14 cellular contexts compared by ENCODE assay signal in genomic region chr5:116446356-116447005, GRCh38.
DNase-seq lines count a peak whose midpoint lies in the region; ATAC-seq and TF ChIP-seq lines count a peak whose summit lies in the region.
"Had no signal": no experiment of that assay in that cellular context is flagged by ENCODE, and none has a peak within 500 bp of the region (broad histone marks: within the 10 kb centered on the region; RNA-seq: fewer than 3 reads in every experiment).

No MANE protein-coding gene starts in this region.

- H3K9ac ChIP-seq in endodermal cell (ENCODE audit: extremely low read depth, low read length, poor library complexity, severe bottlenecking) = no peak overlapping the region
- H3K9ac ChIP-seq: BLaER1 treated with 17β-estradiol and CSF1 and Interleukin-3, amounts not matched to agents 10 nM and 100 nM had no signal

- TF ChIP-seq CTCF in WTC11 (IDR thresholded peaks at IDR 0.05) (no peak), endodermal cell (conservative IDR thresholded peaks at IDR 0.05) (no peak), nephron (IDR thresholded peaks at IDR 0.05; ENCODE audit: unreplicated experiment in 3 of 3) (no peak)

- peaks cover 57% of the 10 kb centered on the region for H3K36me3 Mint-ChIP-seq in WTC11
- H3K36me3 Mint-ChIP-seq in endodermal cell (ENCODE audit: low read depth) = peaks cover 54% of the 10 kb centered on the region
- peaks cover 77% of the 10 kb centered on the region for H3K36me3 Mint-ChIP-seq in nephron (ENCODE audit: low read depth)

- H3K4me3 Mint-ChIP-seq in WTC11 = no peak overlapping the region
- no peak overlapping the region for H3K4me3 Mint-ChIP-seq in endodermal cell
- no peak overlapping the region for H3K4me3 Mint-ChIP-seq in nephron
- H3K4me3 Mint-ChIP-seq: CD4-positive, CD25-positive, alpha-beta regulatory T cell had no signal

- WGBS in endodermal cell (ENCODE audit: insufficient coverage in 1 of 2, insufficient read length in 1 of 2), 2 experiments = 96 to 100% methylated on average over 6 to 32 of the region's 32 CpGs
- WGBS in aorta, 2 donors = 97 to 98% methylated on average over 32 of the region's 32 CpGs

- CTCF ChIA-PET in WTC11 (lab: Charles Lee) = no interaction called here

- no peaks in the 10 kb centered on the region for H3K9me3 Mint-ChIP-seq in WTC11
- H3K9me3 Mint-ChIP-seq in endodermal cell = no peaks in the 10 kb centered on the region
- no peaks in the 10 kb centered on the region for H3K9me3 Mint-ChIP-seq in nephron
- H3K9me3 Mint-ChIP-seq: CD4-positive, CD25-positive, alpha-beta regulatory T cell had no signal

- no peak overlapping the region for H3K4me3 ChIP-seq in endodermal cell (ENCODE audit: low read length)
- no peak overlapping the region for H3K4me3 ChIP-seq in aorta (ENCODE audit: low read length in 2 of 2)
- H3K4me3 ChIP-seq: BLaER1 treated with 17β-estradiol and CSF1 and Interleukin-3, amounts not matched to agents 10 nM and 100 nM had no signal

- H3K27me3 Mint-ChIP-seq in WTC11 (ENCODE audit: low read depth) (no peaks in the 10 kb centered on the region), endodermal cell (ENCODE audit: insufficient read depth) (no peaks in the 10 kb centered on the region), nephron (ENCODE audit: low read depth) (peaks cover 5% of the 10 kb centered on the region)
- H3K27me3 Mint-ChIP-seq: CD4-positive, CD25-positive, alpha-beta regulatory T cell had no signal

- no peaks in the 10 kb centered on the region for H3K9me3 ChIP-seq in endodermal cell (ENCODE audit: control insufficient read depth, low read length)
- H3K9me3 ChIP-seq in aorta (ENCODE audit: control insufficient read depth, low read length) = no peaks in the 10 kb centered on the region

- H3K4me1 Mint-ChIP-seq in WTC11 = peaks cover 84% of the 10 kb centered on the region
- peaks cover 75% of the 10 kb centered on the region for H3K4me1 Mint-ChIP-seq in endodermal cell
- H3K4me1 Mint-ChIP-seq in nephron = peaks cover 69% of the 10 kb centered on the region
- H3K4me1 Mint-ChIP-seq: CD4-positive, CD25-positive, alpha-beta regulatory T cell had no signal

- H3K27me3 ChIP-seq in endodermal cell (ENCODE audit: control insufficient read depth, insufficient read depth, low read length, poor library complexity, severe bottlenecking) (no peaks in the 10 kb centered on the region), aorta (ENCODE audit: control insufficient read depth in 1 of 2, insufficient read depth in 2 of 2, low read length in 1 of 2) (no peaks in the 10 kb centered on the region)
- H3K27me3 ChIP-seq: BLaER1 treated with 17β-estradiol and CSF1 and Interleukin-3, amounts not matched to agents 10 nM and 100 nM had no signal

- POLR2A ChIA-PET in WTC11 (lab: Charles Lee) = no interaction called here

- DNase-seq in G401 (ENCODE audit: low spot score) (peak; percentile 87), WTC11 (ENCODE audit: low spot score) (no peak), endodermal cell (peak; percentile 59), T1000 (lab: John Stamatoyannopoulos, UW) (no peak), aorta (no peak), anterior cingulate cortex (lab: John Stamatoyannopoulos, UW) (no peak), D341Med (ENCODE audit: low spot score) (no peak)
- DNase-seq: 8988T; AML-193; CD4-positive, CD25-positive, alpha-beta regulatory T cell; DMS 273 treated with DMSO at 0.1 percent for 48 hours had no signal

- ATAC-seq in WTC11 (no peak), aorta (ENCODE audit: low FRiP score) (no peak)
- ATAC-seq: HCT116 had no signal

- peak overlapping the region; percentile 25 for H3K27ac Mint-ChIP-seq in WTC11
- peak overlapping the region; percentile 70 for H3K27ac Mint-ChIP-seq in endodermal cell
- H3K27ac Mint-ChIP-seq in nephron = peak overlapping the region in 2 of 3 experiments; percentile 44 to 72
- H3K27ac Mint-ChIP-seq: CD4-positive, CD25-positive, alpha-beta regulatory T cell had no signal

- in situ Hi-C loops in G401 (cut with HindIII; ENCODE audit: low sequenced_read_pairs) = no loop called here

- no peak overlapping the region for H3K27ac ChIP-seq in endodermal cell (ENCODE audit: low read depth, low read length)
- no peak overlapping the region for H3K27ac ChIP-seq in aorta (ENCODE audit: low read depth in 1 of 2, low read length in 2 of 2)
- H3K27ac ChIP-seq: BLaER1 treated with 17β-estradiol and CSF1 and Interleukin-3, amounts not matched to agents 10 nM and 100 nM had no signal

- peaks cover 23% of the 10 kb centered on the region for H3K36me3 ChIP-seq in endodermal cell (ENCODE audit: control insufficient read depth, insufficient read depth, low read length)
- no peaks in the 10 kb centered on the region for H3K36me3 ChIP-seq in aorta (ENCODE audit: control insufficient read depth in 1 of 2, insufficient read depth in 2 of 2, low read length in 1 of 2)

- intact Hi-C loops in aorta (cut with DNase I) = no loop called here

- H3K4me1 ChIP-seq in endodermal cell (ENCODE audit: control insufficient read depth, insufficient read depth, low read length) (peaks cover 6% of the 10 kb centered on the region), aorta (ENCODE audit: control insufficient read depth in 1 of 2, insufficient read depth in 2 of 2, low read length in 2 of 2) (no peaks in the 10 kb centered on the region)

TF ChIP-seq in WTC11, 78 proteins besides CTCF, POLR2A, EP300 and RAD21:
- TF ChIP-seq GTF2I (CRISPR knock-in tag; conservative IDR thresholded peaks at IDR 0.05) = no peak
- TF ChIP-seq NFATC4 (CRISPR knock-in tag; IDR thresholded peaks at IDR 0.05) = no peak
- no peak for TF ChIP-seq ZNF232 (CRISPR knock-in tag; IDR thresholded peaks at IDR 0.05)
- no peak for TF ChIP-seq CREB1 (CRISPR knock-in tag; IDR thresholded peaks at IDR 0.05)
- TF ChIP-seq NFYB (CRISPR knock-in tag; conservative IDR thresholded peaks at IDR 0.05; ENCODE audit: low read depth) = no peak
- no peak for TF ChIP-seq RELA (CRISPR knock-in tag; IDR thresholded peaks at IDR 0.05; ENCODE audit: borderline replicate concordance)
- no peak for TF ChIP-seq NR2C2 (CRISPR knock-in tag; IDR thresholded peaks at IDR 0.05)
- TF ChIP-seq FOXP1 (CRISPR knock-in tag; IDR thresholded peaks at IDR 0.05; ENCODE audit: borderline replicate concordance) = no peak
- no peak for TF ChIP-seq ZNF219 (CRISPR knock-in tag; IDR thresholded peaks at IDR 0.05; ENCODE audit: borderline replicate concordance)
- no peak for TF ChIP-seq ZNF425 (CRISPR knock-in tag; conservative IDR thresholded peaks at IDR 0.05)
TF ChIP-seq in WTC11: peak in this region for 0.

Comparison
In these comparisons a context has a peak if more than half of its experiments do, and no peak if none do; other contexts are left out.
1. DNase-seq: peak in G401 (single experiment) and endodermal cell (single experiment); none in WTC11 (single experiment), T1000 (single experiment), aorta (0 of 2), anterior cingulate cortex (0 of 58) and D341Med (single experiment).
2. Peak in every context shown above with its lines, with median percentiles within 50 percentile points of each other: H3K27ac Mint-ChIP-seq.